ENCODE assay signal across 24 cellular contexts in genomic region chr3:42657675-42658074, GRCh38. TPM values are rescaled to one million over a fixed set of nuclear protein-coding genes. Genes with fewer than 3 reads are reported as not detected.
A peak's percentile ranks its signal among the peaks of the same experiment; 100 is the strongest.
DNase-seq lines count a peak whose midpoint lies in the region; ATAC-seq and TF ChIP-seq lines count a peak whose summit lies in the region.
"Had no signal": no experiment of that assay in that cellular context is flagged by ENCODE, and none has a peak within 500 bp of the region (broad histone marks: within the 10 kb centered on the region; RNA-seq: fewer than 3 reads in every experiment).

No MANE protein-coding gene starts in this region.

- H3K36me3 Mint-ChIP-seq in T-helper 1 cell treated with Interleukin-12 subunit alpha and Interleukin-12 subunit beta and Interleukin-4 antibody, amounts not matched to agents 30 μg/mL and 1 μg/mL, for 36 hours (ENCODE audit: low read depth) = no peaks in the 10 kb centered on the region
- no peaks in the 10 kb centered on the region for H3K36me3 Mint-ChIP-seq in stimulated activated effector memory CD8-positive, alpha-beta T cell treated with anti-CD3 and anti-CD28 coated beads, Interleukin-12 subunit alpha, Interleukin-12 subunit beta, amount 100 ng/mL, for 72 hours

- TF ChIP-seq POLR2A in spleen (IDR thresholded peaks at IDR 0.05) = no peak

- H3K9me3 ChIP-seq in spleen = no peaks in the 10 kb centered on the region
- H3K9me3 ChIP-seq: BE2C, ovary had no signal

- intact Hi-C loops in spleen (cut with DNase I; ENCODE audit: low total_unique reads) = loop anchor here (10.0 kb wide), 1 partner anchor 87 kb away; no protein-coding TSS in a partner anchor

- H3K4me3 ChIP-seq in coronary artery = no peak overlapping the region
- H3K4me3 ChIP-seq in spleen = no peak overlapping the region
- H3K4me3 ChIP-seq: hepatocyte, ovary had no signal

- H3K4me1 ChIP-seq in spleen = peaks cover 12 to 55% (median 32%) of the 10 kb centered on the region in 6 donors

- 85 to 90% (median 88%) methylated on average over 4 of the region's 4 CpGs for WGBS in spleen, 5 donors

- ATAC-seq in stimulated activated effector memory CD8-positive, alpha-beta T cell treated with anti-CD3 and anti-CD28 coated beads, Interleukin-12 subunit alpha, Interleukin-12 subunit beta, amount 100 ng/mL, for 72 hours = no peak
- ATAC-seq: PC-3, sciatic nerve had no signal

- H3K36me3 ChIP-seq in spleen = peaks cover 0 to 40% (median 2%) of the 10 kb centered on the region in 6 donors
- H3K36me3 ChIP-seq: BE2C, ovary had no signal

- H3K9me3 Mint-ChIP-seq in T-helper 1 cell treated with Interleukin-12 subunit alpha and Interleukin-12 subunit beta and Interleukin-4 antibody, amounts not matched to agents 30 μg/mL and 1 μg/mL, for 36 hours = no peaks in the 10 kb centered on the region
- no peaks in the 10 kb centered on the region for H3K9me3 Mint-ChIP-seq in stimulated activated effector memory CD8-positive, alpha-beta T cell treated with anti-CD3 and anti-CD28 coated beads, Interleukin-12 subunit alpha, Interleukin-12 subunit beta, amount 100 ng/mL, for 72 hours
- H3K9me3 Mint-ChIP-seq: type B pancreatic cell had no signal

- peaks cover 6% of the 10 kb centered on the region for H3K4me1 Mint-ChIP-seq in T-helper 1 cell treated with Interleukin-12 subunit alpha and Interleukin-12 subunit beta and Interleukin-4 antibody, amounts not matched to agents 30 μg/mL and 1 μg/mL, for 36 hours (ENCODE audit: low read depth)
- H3K4me1 Mint-ChIP-seq in stimulated activated effector memory CD8-positive, alpha-beta T cell treated with anti-CD3 and anti-CD28 coated beads, Interleukin-12 subunit alpha, Interleukin-12 subunit beta, amount 100 ng/mL, for 72 hours = peaks cover 32% of the 10 kb centered on the region

- DNase-seq in T-helper 1 cell (no peak), coronary artery (ENCODE audit: low spot score) (no peak), foreskin melanocyte (no peak), spleen (no peak)
- no peak for DNase-seq in stimulated activated effector memory CD8-positive, alpha-beta T cell treated with anti-CD3 and anti-CD28 coated beads, Interleukin-12 subunit alpha, Interleukin-12 subunit beta, amount 100 ng/mL, for 72 hours (ENCODE audit: low spot score in 2 of 2)
- DNase-seq: activated CD4-positive, alpha-beta T cell treated with anti-CD3 and anti-CD28 coated beads, Interleukin-2, amount 50 U/mL, for 1 hour; activated CD8-positive, alpha-beta memory T cell treated with anti-CD3 and anti-CD28 coated beads, Interleukin-2, amount 50 U/mL, for 4 hours; activated gamma-delta T cell treated with Interleukin-2 at 50 U/mL for 16 hours; BE2C; KBM-7; NCI-H1694; NCI-H774; PC-3; SIG-M5; stimulated activated naive CD4-positive, alpha-beta T cell had no signal

- TF ChIP-seq CTCF in coronary artery (IDR thresholded peaks at IDR 0.05) (no peak), spleen (IDR thresholded peaks at IDR 0.05 in 8 of 11, conservative IDR thresholded peaks at IDR 0.05 in 3 of 11) (no peak)

- peak overlapping the region; percentile 41 for H3K27ac Mint-ChIP-seq in T-helper 1 cell treated with Interleukin-12 subunit alpha and Interleukin-12 subunit beta and Interleukin-4 antibody, amounts not matched to agents 30 μg/mL and 1 μg/mL, for 36 hours
- peak overlapping the region; percentile 83 for H3K27ac Mint-ChIP-seq in stimulated activated effector memory CD8-positive, alpha-beta T cell treated with anti-CD3 and anti-CD28 coated beads, Interleukin-12 subunit alpha, Interleukin-12 subunit beta, amount 100 ng/mL, for 72 hours
- H3K27ac Mint-ChIP-seq: type B pancreatic cell had no signal

- no peak overlapping the region for H3K4me3 Mint-ChIP-seq in T-helper 1 cell treated with Interleukin-12 subunit alpha and Interleukin-12 subunit beta and Interleukin-4 antibody, amounts not matched to agents 30 μg/mL and 1 μg/mL, for 36 hours
- H3K4me3 Mint-ChIP-seq in stimulated activated effector memory CD8-positive, alpha-beta T cell treated with anti-CD3 and anti-CD28 coated beads, Interleukin-12 subunit alpha, Interleukin-12 subunit beta, amount 100 ng/mL, for 72 hours = no peak overlapping the region
- H3K4me3 Mint-ChIP-seq: type B pancreatic cell had no signal

- H3K27ac ChIP-seq in coronary artery = peak overlapping the region; percentile 44 to 98
- H3K27ac ChIP-seq in spleen = no peak overlapping the region
- H3K27ac ChIP-seq: 22Rv1, hepatocyte, ovary, VCaP had no signal

- no peaks in the 10 kb centered on the region for H3K27me3 Mint-ChIP-seq in T-helper 1 cell treated with Interleukin-12 subunit alpha and Interleukin-12 subunit beta and Interleukin-4 antibody, amounts not matched to agents 30 μg/mL and 1 μg/mL, for 36 hours (ENCODE audit: low read depth)
- H3K27me3 Mint-ChIP-seq: type B pancreatic cell had no signal

- peaks cover 0 to 15% (median 0%) of the 10 kb centered on the region in 7 donors for H3K27me3 ChIP-seq in spleen (replicated peaks in 1 of 7)
- H3K27me3 ChIP-seq: BE2C, hepatocyte, ovary had no signal

RNA-seq across cellular contexts. Expression of gene ZBTB47, which starts 4.2 kb away (rescaled TPM):
- 10 to 100 TPM in 6 of 7 donors, 1 to 10 TPM in 1; 9.9 to 22.2 (median 16.3) TPM for total RNA-seq in spleen
- 1 to 10 TPM; 2.1 to 5.0 (median 2.5) TPM for polyA plus RNA-seq in spleen

RNA-seq across cellular contexts. Expression of gene KLHL40, which starts 27.7 kb away (rescaled TPM):
- not detected for total RNA-seq in spleen
- under 1 TPM in 2 of 3 donors, not detected in 1; 0.03 to 0.17 TPM for polyA plus RNA-seq in spleen
- total RNA-seq: G401; hepatocyte; ovary; PC-3; T-helper 1 cell treated with Interleukin-12 subunit alpha and Interleukin-12 subunit beta and Interleukin-4 antibody, amounts not matched to agents 30 ng/mL and 1 ng/mL, for 36 hours had no signal
- polyA plus RNA-seq: hepatocyte, ovary had no signal

RNA-seq across cellular contexts. Expression of gene HHATL, which starts 44.9 kb away (rescaled TPM):
- not detected for total RNA-seq in spleen
- polyA plus RNA-seq in spleen = under 1 TPM in 2 of 3 donors, not detected in 1; 0.13 to 0.42 TPM
- total RNA-seq: G401; hepatocyte; PC-3; sciatic nerve; T-helper 1 cell treated with Interleukin-12 subunit alpha and Interleukin-12 subunit beta and Interleukin-4 antibody, amounts not matched to agents 30 ng/mL and 1 ng/mL, for 36 hours had no signal
- polyA plus RNA-seq: hepatocyte had no signal

RNA-seq across cellular contexts. Expression of gene NKTR, which starts 57.2 kb away (rescaled TPM):
- 100 to 1,000 TPM in 6 of 7 donors, 10 to 100 TPM in 1; 99.2 to 258 (median 159) TPM for total RNA-seq in spleen
- 10 to 100 TPM; 19.9 to 35.8 (median 30.9) TPM for polyA plus RNA-seq in spleen

Comparison
In these comparisons a context has a peak if more than half of its experiments do, and no peak if none do; other contexts are left out.
1. H3K27ac ChIP-seq: peak in coronary artery (2 of 2); none in spleen (0 of 8).